23 cellular contexts compared by ENCODE assay signal in genomic region chr7:79361214-79361613, GRCh38.
DNase-seq lines count a peak whose midpoint lies in the region; ATAC-seq, FAIRE-seq and TF ChIP-seq lines count a peak whose summit lies in the region.
"Had no signal": no experiment of that assay in that cellular context is flagged by ENCODE, and none has a peak within 500 bp of the region (broad histone marks: within the 10 kb centered on the region; RNA-seq: fewer than 3 reads in every experiment).

No MANE protein-coding gene starts in this region.

- in situ Hi-C loops in SK-MEL-5 (cut with HindIII; ENCODE audit: low pct_unique_long_range_greater_than_20kb, low sequenced_read_pairs) = no loop called here

- no peak overlapping the region for H3K27ac ChIP-seq in keratinocyte (ENCODE audit: control insufficient read depth, insufficient read depth, low read length)
- H3K27ac ChIP-seq: BLaER1 treated with 17β-estradiol and CSF1 and Interleukin-3, amounts not matched to agents 10 nM and 100 nM; gastroesophageal sphincter; left lung; psoas muscle had no signal

- no peak overlapping the region for H3K4me3 ChIP-seq in keratinocyte (ENCODE audit: control insufficient read depth in 2 of 3, extremely low read depth in 1 of 3, insufficient read depth in 2 of 3, low read depth in 1 of 3, low read length in 3 of 3)
- H3K4me3 ChIP-seq: BLaER1 treated with 17β-estradiol and CSF1 and Interleukin-3, amounts not matched to agents 10 nM and 100 nM; gastroesophageal sphincter; left lung; psoas muscle had no signal

- dilution Hi-C loops in keratinocyte (cut with MboI; ENCODE audit: extremely low pct_ligation_motif_present, low sequenced_read_pairs) = no loop called here

- FAIRE-seq in keratinocyte (lab: Jason Lieb, UNC) = peak; percentile 70
- FAIRE-seq: small intestine had no signal

- no peak overlapping the region for H3K4me2 ChIP-seq in keratinocyte (ENCODE audit: control insufficient read depth, extremely low read depth, insufficient read depth, low read depth, low read length)
- H3K4me2 ChIP-seq: BLaER1 treated with 17β-estradiol and CSF1 and Interleukin-3, amounts not matched to agents 10 nM and 100 nM had no signal

- H3K9me3 ChIP-seq in keratinocyte (ENCODE audit: control insufficient read depth, low read depth, low read length) = no peaks in the 10 kb centered on the region
- H3K9me3 ChIP-seq: BLaER1 treated with 17β-estradiol and CSF1 and Interleukin-3, amounts not matched to agents 10 nM and 100 nM; gastroesophageal sphincter; psoas muscle had no signal

- peak; percentile 43 for DNase-seq in DMS53 (lab: John Stamatoyannopoulos, UW)
- DNase-seq in DMS53 treated with DMSO at 0.1 percent for 48 hours (lab: John Stamatoyannopoulos, UW; ENCODE audit: unreplicated experiment) = no peak
- DNase-seq in SK-MEL-5 (ENCODE audit: low read depth, low spot score) = peak; percentile 72
- DNase-seq in keratinocyte (ENCODE audit: low read depth, low spot score) = no peak
- DNase-seq in EL = no peak
- DNase-seq in activated CD4-positive, CD25-positive, alpha-beta regulatory T cell treated with anti-CD3 and anti-CD28 coated beads, Interleukin-2, amount 50 U/mL, for 72 hours = no peak
- DNase-seq: activated CD8-positive, alpha-beta T cell treated with anti-CD3 and anti-CD28 coated beads, Interleukin-2, amount 10 ng/mL, durations not matched to agents 7 days and 5 days; activated naive CD4-positive, alpha-beta T cell treated with anti-CD3 and anti-CD28 coated beads for 36 hours; activated T-cell treated with anti-CD3 and anti-CD28 coated beads, Interleukin-2, amount 50 U/mL, for 4 hours; IMR-90; left lung; NCI-H1048; NCI-H2081; NCI-H446 treated with DMSO at 0.1 percent for 48 hours; psoas muscle; SIG-M5; small intestine; stimulated activated CD4-positive, alpha-beta T cell treated with anti-CD3 and anti-CD28 coated beads, Interleukin-4, amount 100 ng/mL, for 24 hours had no signal

- no peaks in the 10 kb centered on the region for H3K79me2 ChIP-seq in keratinocyte (ENCODE audit: control insufficient read depth, insufficient read depth, low read length)

- TF ChIP-seq CTCF in keratinocyte (optimal IDR thresholded peaks at IDR 0.05 in 1 of 3, IDR thresholded peaks at IDR 0.05 in 1 of 3, conservative IDR thresholded peaks at IDR 0.05 in 1 of 3; ENCODE audit: extremely low read depth in 1 of 3, insufficient read depth in 2 of 3, low read length in 3 of 3) = peak; percentile 14 to 56 (median 38)

- H3K36me3 ChIP-seq in keratinocyte (ENCODE audit: control insufficient read depth in 2 of 2, extremely low read depth in 1 of 2, insufficient read depth in 2 of 2, low read length in 2 of 2) = no peaks in the 10 kb centered on the region
- H3K36me3 ChIP-seq: BLaER1 treated with 17β-estradiol and CSF1 and Interleukin-3, amounts not matched to agents 10 nM and 100 nM; gastroesophageal sphincter; left lung had no signal

- no peak overlapping the region for H2AFZ ChIP-seq in keratinocyte (ENCODE audit: control insufficient read depth, low read length)

- H3K4me1 ChIP-seq in keratinocyte (ENCODE audit: control insufficient read depth, extremely low read depth, insufficient read depth, low read length) = no peaks in the 10 kb centered on the region
- H3K4me1 ChIP-seq: BLaER1 treated with 17β-estradiol and CSF1 and Interleukin-3, amounts not matched to agents 10 nM and 100 nM; gastroesophageal sphincter; left lung; psoas muscle had no signal

- ATAC-seq in HG02588 (IDR thresholded peaks at IDR 0.05; ENCODE audit: unreplicated experiment) = no peak
- ATAC-seq: activated CD8-positive, alpha-beta T cell treated with anti-CD3 and anti-CD28 coated beads, Interleukin-2, amount 10 ng/mL, durations not matched to agents 7 days and 5 days; activated T-cell treated with anti-CD3 and anti-CD28 coated beads, Interleukin-2, amount 50 U/mL, for 4 hours; esophagus mucosa; gastroesophageal sphincter; left lung; psoas muscle had no signal

- H4K20me1 ChIP-seq in keratinocyte (ENCODE audit: control insufficient read depth, extremely low read depth, insufficient read depth, low read length) = no peaks in the 10 kb centered on the region
- H4K20me1 ChIP-seq: BLaER1 treated with 17β-estradiol and CSF1 and Interleukin-3, amounts not matched to agents 10 nM and 100 nM had no signal

- H3K9ac ChIP-seq in keratinocyte (ENCODE audit: control insufficient read depth, extremely low read depth, insufficient read depth, low read length) = no peak overlapping the region
- H3K9ac ChIP-seq: BLaER1 treated with 17β-estradiol and CSF1 and Interleukin-3, amounts not matched to agents 10 nM and 100 nM had no signal

- TF ChIP-seq RAD21 in Ishikawa (IDR thresholded peaks at IDR 0.05; ENCODE audit: low read depth) = peak; percentile 24; the same call in 1 of the 2 replicates

- no peaks in the 10 kb centered on the region for H3K9me1 ChIP-seq in keratinocyte (ENCODE audit: control insufficient read depth, extremely low read depth, insufficient read depth, low read length)

- H3K27me3 ChIP-seq in keratinocyte (ENCODE audit: control insufficient read depth, extremely low read depth, insufficient read depth, low read length) = no peaks in the 10 kb centered on the region
- H3K27me3 ChIP-seq: BLaER1 treated with 17β-estradiol and CSF1 and Interleukin-3, amounts not matched to agents 10 nM and 100 nM; gastroesophageal sphincter; left lung had no signal

- no peak for TF ChIP-seq EP300 in Ishikawa (IDR thresholded peaks at IDR 0.05; ENCODE audit: borderline replicate concordance)

TF ChIP-seq in Ishikawa, 13 proteins besides CTCF, POLR2A, EP300 and RAD21:
- no peak for TF ChIP-seq EGR1 (IDR thresholded peaks at IDR 0.05)
- no peak for TF ChIP-seq YY1 (IDR thresholded peaks at IDR 0.05; ENCODE audit: low read depth)
TF ChIP-seq in Ishikawa: peak in this region for 0.

Comparison
In these comparisons a context has a peak if more than half of its experiments do, and no peak if none do; other contexts are left out.
1. DNase-seq: peak in DMS53 (single experiment) and SK-MEL-5 (single experiment); none in DMS53 treated with DMSO at 0.1 percent for 48 hours (single experiment), keratinocyte (single experiment), EL (single experiment) and activated CD4-positive, CD25-positive, alpha-beta regulatory T cell treated with anti-CD3 and anti-CD28 coated beads, Interleukin-2, amount 50 U/mL, for 72 hours (single experiment).